In the genomic region with DNA sequence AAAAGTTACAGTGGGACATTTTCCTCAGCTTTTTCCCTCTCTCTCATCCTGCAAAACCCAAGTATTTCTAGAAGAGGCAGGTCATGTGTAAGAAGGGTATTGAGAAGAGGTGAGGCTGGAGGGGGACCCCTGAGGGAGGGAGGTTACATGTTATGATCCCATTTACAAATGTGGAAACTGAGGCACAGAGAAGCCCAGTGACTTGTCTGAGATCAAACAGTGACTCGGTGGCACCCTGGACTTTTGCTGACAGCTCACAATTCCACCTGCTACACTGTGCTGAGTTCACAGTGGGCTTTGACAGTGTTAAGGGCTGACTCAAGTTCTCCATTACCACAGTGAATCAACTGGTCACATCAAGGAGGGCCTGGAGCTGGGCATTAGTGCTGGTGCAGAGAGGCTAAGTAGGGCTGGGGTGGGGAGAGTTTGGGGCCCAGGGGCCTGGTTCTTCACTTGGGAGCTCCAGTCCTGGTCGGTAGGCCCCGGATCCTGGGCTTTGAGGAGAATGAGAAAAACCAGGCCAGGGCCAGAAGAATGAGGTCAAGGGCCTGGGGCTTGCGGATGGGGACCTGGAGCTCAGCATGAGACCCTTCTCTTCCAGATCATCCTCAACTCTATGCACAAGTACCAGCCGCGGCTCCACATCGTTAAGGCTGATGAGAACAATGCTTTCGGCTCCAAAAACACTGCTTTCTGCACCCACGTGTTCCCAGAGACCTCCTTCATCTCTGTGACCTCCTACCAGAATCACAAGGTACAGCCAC, we compare ENCODE assay signal across 21 cellular contexts. TPM values are rescaled to one million over a fixed set of nuclear protein-coding genes. Genes with fewer than 3 reads are reported as not detected.
A peak's percentile ranks its signal among the peaks of the same experiment; 100 is the strongest.
DNase-seq lines count a peak whose midpoint lies in the region; ATAC-seq, FAIRE-seq and TF ChIP-seq lines count a peak whose summit lies in the region.
"Had no signal": no experiment of that assay in that cellular context is flagged by ENCODE, and none has a peak within 500 bp of the region (broad histone marks: within the 10 kb centered on the region; RNA-seq: fewer than 3 reads in every experiment).

No MANE protein-coding gene starts in this region.

- no TSS peak for BruUV-seq in HepG2 (replicated peaks; lab: Mats Ljungman, UMichigan)

- no peak overlapping the region for H3K27ac Mint-ChIP-seq in endodermal cell
- H3K27ac Mint-ChIP-seq: CD4-positive, CD25-positive, alpha-beta regulatory T cell had no signal

- CTCF ChIA-PET in HepG2 (lab: Yijun Ruan, JAX; ENCODE audit: low intra/inter-chr PET ratio, low total read pairs), result no interaction called here

- ATAC-seq in HepG2, result no peak
- no peak for ATAC-seq in right lobe of liver
- ATAC-seq in GM19455 (IDR thresholded peaks at IDR 0.05; ENCODE audit: unreplicated experiment), result no peak
- no peak for ATAC-seq in left cardiac atrium

- no peak overlapping the region for H3K4me3 ChIP-seq in HepG2 (replicated peaks in 1 of 3; ENCODE audit: insufficient read depth in 1 of 3, low read depth in 2 of 3, low read length in 3 of 3)
- H3K4me3 ChIP-seq in right lobe of liver, result no peak overlapping the region
- H3K4me3 ChIP-seq in endodermal cell (ENCODE audit: low read length), result no peak overlapping the region
- no peak overlapping the region for H3K4me3 ChIP-seq in sigmoid colon
- H3K4me3 ChIP-seq: HAP-1 had no signal

- no peak for TF ChIP-seq POLR2A in HepG2 (IDR thresholded peaks at IDR 0.05; ENCODE audit: insufficient read depth in 1 of 2, low read depth in 2 of 2, low read length in 2 of 2)
- TF ChIP-seq POLR2A in right lobe of liver (IDR thresholded peaks at IDR 0.05), result no peak
- TF ChIP-seq POLR2A in sigmoid colon (IDR thresholded peaks at IDR 0.05), result no peak

- peaks cover 22% of the 10 kb centered on the region for H3K27me3 Mint-ChIP-seq in endodermal cell (ENCODE audit: insufficient read depth)

- H3K27me3 ChIP-seq in HepG2 (ENCODE audit: control insufficient read depth in 1 of 2, insufficient read depth in 2 of 2, low read length in 2 of 2) (no peaks in the 10 kb centered on the region), right lobe of liver (no peaks in the 10 kb centered on the region), endodermal cell (ENCODE audit: control insufficient read depth, insufficient read depth, low read length, poor library complexity, severe bottlenecking) (peaks cover 7% of the 10 kb centered on the region), sigmoid colon (peaks cover 0 to 18% (median 9%) of the 10 kb centered on the region in 3 donors)
- H3K27me3 ChIP-seq: BE2C had no signal

- H3K36me3 Mint-ChIP-seq in endodermal cell (ENCODE audit: low read depth), result no peaks in the 10 kb centered on the region
- H3K36me3 Mint-ChIP-seq: CD4-positive, CD25-positive, alpha-beta regulatory T cell had no signal

- H3K9ac ChIP-seq in HepG2 (ENCODE audit: insufficient read depth, low read depth, low read length) (no peak overlapping the region), endodermal cell (ENCODE audit: extremely low read depth, low read length, poor library complexity, severe bottlenecking) (no peak overlapping the region)

- no peaks in the 10 kb centered on the region for H3K36me3 ChIP-seq in HepG2 (replicated peaks in 1 of 2; ENCODE audit: control insufficient read depth in 1 of 2, insufficient read depth in 2 of 2, low read length in 2 of 2)
- H3K36me3 ChIP-seq in right lobe of liver, result no peaks in the 10 kb centered on the region
- no peaks in the 10 kb centered on the region for H3K36me3 ChIP-seq in endodermal cell (ENCODE audit: control insufficient read depth, insufficient read depth, low read length)
- no peaks in the 10 kb centered on the region for H3K36me3 ChIP-seq in sigmoid colon
- H3K36me3 ChIP-seq: BE2C, HAP-1 had no signal

- DNase-seq in HepG2 (ENCODE audit: low spot score) (no peak), right lobe of liver (no peak), endodermal cell (peak; percentile 43), sigmoid colon (peak; percentile 36), NCI-H1417 (lab: John Stamatoyannopoulos, UW) (no peak), left cardiac atrium (no peak)
- DNase-seq: BE2C; CD4-positive, CD25-positive, alpha-beta regulatory T cell; COR-L47; DMS 273 treated with DMSO at 0.1 percent for 48 hours; DND-41; KG1; NCI-H1105 treated with DMSO at 0.1 percent for 48 hours; NCI-H187; NCI-H2107; NCI-H510A; NCI-H774; OCI-M1; RPMI8226 had no signal

- TF ChIP-seq EP300 in HepG2 (IDR thresholded peaks at IDR 0.05; ENCODE audit: low read depth in 2 of 2, low read length in 2 of 2) (no peak), HepG2 (CRISPR knock-in tag; IDR thresholded peaks at IDR 0.05; ENCODE audit: borderline replicate concordance) (no peak), sigmoid colon (IDR thresholded peaks at IDR 0.05) (no peak)

- no peaks in the 10 kb centered on the region for H4K20me1 ChIP-seq in HepG2 (ENCODE audit: insufficient read depth, low read length)

- H3K9me3 Mint-ChIP-seq in endodermal cell, result no peaks in the 10 kb centered on the region

- no peak for TF ChIP-seq CTCF in HepG2 (CRISPR knock-in tag; IDR thresholded peaks at IDR 0.05)
- no peak for TF ChIP-seq CTCF in right lobe of liver (IDR thresholded peaks at IDR 0.05)
- no peak for TF ChIP-seq CTCF in endodermal cell (conservative IDR thresholded peaks at IDR 0.05)
- TF ChIP-seq CTCF in sigmoid colon (IDR thresholded peaks at IDR 0.05), result no peak

- no peaks in the 10 kb centered on the region for H3K4me1 Mint-ChIP-seq in endodermal cell
- H3K4me1 Mint-ChIP-seq: CD4-positive, CD25-positive, alpha-beta regulatory T cell had no signal

- no peak overlapping the region for H3K4me3 Mint-ChIP-seq in endodermal cell
- H3K4me3 Mint-ChIP-seq: CD4-positive, CD25-positive, alpha-beta regulatory T cell had no signal

- intact Hi-C loops in HepG2 (cut with micrococcal nuclease; ENCODE audit: unreplicated experiment), result no loop called here
- intact Hi-C loops in right lobe of liver (cut with DNase I), result no loop called here
- intact Hi-C loops in sigmoid colon (cut with DNase I), result no loop called here
- intact Hi-C loops in left cardiac atrium (cut with DNase I), result no loop called here

- 92% methylated on average over 9 of the region's 9 CpGs for WGBS in HepG2 (ENCODE audit: low lambda C conversion rate)
- 95% methylated on average over 4 of the region's 9 CpGs for WGBS in right lobe of liver (ENCODE audit: insufficient coverage, low coverage, low lambda C conversion rate, missing lambda C conversion rate)
- WGBS in endodermal cell (ENCODE audit: insufficient coverage in 1 of 2, insufficient read length in 1 of 2), 2 experiments, result 90 to 98% methylated on average over 7 to 9 of the region's 9 CpGs
- 91 to 92% methylated on average over 9 of the region's 9 CpGs for WGBS in sigmoid colon, 2 donors

- POLR2A ChIA-PET in HepG2 (lab: Yijun Ruan, JAX), result no interaction called here

- FAIRE-seq in HepG2 (lab: Jason Lieb, UNC), result no peak

- in situ Hi-C loops in HepG2 (cut with HindIII; ENCODE audit: extremely low pct_ligation_motif_present, low pct_unique_long_range_greater_than_20kb), result no loop called here

- no peak for TF ChIP-seq RAD21 in HepG2 (CRISPR knock-in tag; IDR thresholded peaks at IDR 0.05)

- H3K9me3 ChIP-seq in HepG2 (ENCODE audit: low read length) (no peaks in the 10 kb centered on the region), right lobe of liver (no peaks in the 10 kb centered on the region), endodermal cell (ENCODE audit: control insufficient read depth, low read length) (no peaks in the 10 kb centered on the region), sigmoid colon (no peaks in the 10 kb centered on the region)
- H3K9me3 ChIP-seq: BE2C, HAP-1 had no signal

- H3K4me1 ChIP-seq in HepG2 (ENCODE audit: insufficient read depth, low read length), result peaks cover 13% of the 10 kb centered on the region
- H3K4me1 ChIP-seq in right lobe of liver, result no peaks in the 10 kb centered on the region
- H3K4me1 ChIP-seq in endodermal cell (ENCODE audit: control insufficient read depth, insufficient read depth, low read length), result no peaks in the 10 kb centered on the region
- H3K4me1 ChIP-seq in sigmoid colon, result peaks cover 0 to 6% (median 0%) of the 10 kb centered on the region in 4 donors
- H3K4me1 ChIP-seq: HAP-1 had no signal

- H3K79me2 ChIP-seq in HepG2 (ENCODE audit: insufficient read depth, low read length), result no peaks in the 10 kb centered on the region

- no peak overlapping the region for H3K4me2 ChIP-seq in HepG2 (ENCODE audit: low read depth, low read length)

- no peak overlapping the region for H2AFZ ChIP-seq in HepG2 (ENCODE audit: low read length)

- H3K27ac ChIP-seq in HepG2 (ENCODE audit: extremely low read length, insufficient read depth, low read length) (no peak overlapping the region), right lobe of liver (no peak overlapping the region), endodermal cell (ENCODE audit: low read depth, low read length) (no peak overlapping the region), sigmoid colon (no peak overlapping the region)

TF ChIP-seq in HepG2, 621 proteins besides CTCF, POLR2A, EP300 and RAD21 (continues in another document):
- no peak for TF ChIP-seq MED1 (CRISPR knock-in tag; IDR thresholded peaks at IDR 0.05)

RNA-seq across cellular contexts. Expression of a gene that starts 26.0 kb away (rescaled TPM):
- total RNA-seq in HepG2 (2016; rRNA removed; fragmentation: Illumina TruSeq; extraction: Trizol) (0.86 and 1.1 TPM in 2 replicates), right lobe of liver (not detected), endodermal cell (not detected), sigmoid colon (not detected), left cardiac atrium (not detected)
- total RNA-seq in HepG2 (2016; cell fraction: cytosol; rRNA removed; fragmentation: Illumina TruSeq; extraction: Trizol; ENCODE audit: low read depth), result 0.10 and 0.35 TPM in 2 replicates
- total RNA-seq in HepG2 (2016; cell fraction: insoluble cytoplasmic fraction; rRNA removed; fragmentation: Illumina TruSeq; extraction: Trizol), result 0.92 and 1.3 TPM in 2 replicates
- 1.1 and 1.5 TPM in 2 replicates for total RNA-seq in HepG2 (2016; cell fraction: membrane; rRNA removed; fragmentation: Illumina TruSeq; extraction: Trizol)
- total RNA-seq in HepG2 (2016; cell fraction: nucleus; rRNA removed; fragmentation: Illumina TruSeq; extraction: Trizol), result 1.1 and 1.3 TPM in 2 replicates
- polyA plus RNA-seq in HepG2 (2011; rRNA removed) (0.11 and 0.17 TPM in 2 replicates), sigmoid colon (not detected)
- polyA plus RNA-seq in HepG2 (2011; cell fraction: cytosol; rRNA removed), result 0.05 and 0.09 TPM in 2 replicates
- 0.29 and 0.48 TPM in 2 replicates for polyA plus RNA-seq in HepG2 (2011; cell fraction: nucleus; rRNA removed)
- polyA plus RNA-seq in HepG2 (2012), result 0.15 and 0.40 TPM in 2 replicates
- polyA plus RNA-seq in HepG2 (2016; cell fraction: cytosol; fragmentation: Illumina TruSeq; extraction: Trizol; ENCODE audit: low read depth), result 0.14 and 0.16 TPM in 2 replicates
- 1.2 and 1.7 TPM in 2 replicates for polyA plus RNA-seq in HepG2 (2016; cell fraction: insoluble cytoplasmic fraction; fragmentation: Illumina TruSeq; extraction: Trizol; ENCODE audit: low read depth)
- polyA plus RNA-seq in HepG2 (2016; cell fraction: membrane; fragmentation: Illumina TruSeq; extraction: Trizol; ENCODE audit: low read depth), result 0.49 and 0.62 TPM in 2 replicates
- 1.8 and 2.4 TPM in 2 replicates for polyA plus RNA-seq in HepG2 (2016; cell fraction: nucleus; fragmentation: Illumina TruSeq; extraction: Trizol; ENCODE audit: insufficient read depth, low read depth)
- polyA minus RNA-seq in HepG2 (2011; rRNA and poly(A)+ RNA removed; ENCODE audit: low replicate concordance), result not detected in 2 replicates
- polyA minus RNA-seq in HepG2 (2011; cell fraction: cytosol; rRNA and poly(A)+ RNA removed), result not detected in 2 replicates
- polyA minus RNA-seq in HepG2 (2011; cell fraction: nucleus; rRNA and poly(A)+ RNA removed), result not detected in 2 replicates
- 1.5 TPM for polyA plus RNA-seq in endodermal cell (2013, experiment 1 of 2)
- polyA plus RNA-seq in endodermal cell (2013, experiment 2 of 2), result 1.4 TPM
- total RNA-seq: CD4-positive, CD25-positive, alpha-beta regulatory T cell had no signal
- polyA plus RNA-seq: CD4-positive, CD25-positive, alpha-beta regulatory T cell had no signal

Comparison
In these comparisons a context has a peak if more than half of its experiments do, and no peak if none do; other contexts are left out.
1. DNase-seq: peak in endodermal cell (single experiment) and sigmoid colon (single experiment); none in HepG2 (single experiment), right lobe of liver (0 of 3), NCI-H1417 (0 of 3) and left cardiac atrium (single experiment).